9 cellular contexts compared by ENCODE assay signal in the genomic region with DNA sequence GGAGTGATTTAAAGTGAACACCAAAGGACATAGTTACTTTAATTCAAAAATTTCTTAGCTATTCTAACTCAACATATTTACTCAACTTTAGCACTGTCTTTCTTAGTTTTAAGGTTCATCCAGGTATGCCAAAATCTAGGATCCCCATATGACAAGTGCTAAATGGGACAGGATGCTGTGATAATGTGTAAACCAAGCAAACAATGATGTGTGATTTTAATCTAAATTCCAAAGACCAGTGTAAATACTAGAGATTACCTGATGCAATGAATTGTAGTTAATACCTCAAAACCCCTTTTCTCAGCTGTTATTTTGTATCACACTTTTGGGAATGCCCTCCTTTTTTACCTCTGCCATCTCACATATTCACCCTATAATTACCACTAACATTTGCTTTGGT.
"Had no signal": no experiment of that assay in that cellular context is flagged by ENCODE, and none has a peak within 500 bp of the region (broad histone marks: within the 10 kb centered on the region; RNA-seq: fewer than 3 reads in every experiment).

No MANE protein-coding gene starts in this region.

- H3K9me3 ChIP-seq: HAP-1 had no signal

- H3K4me1 ChIP-seq: HAP-1 had no signal

- H3K9me3 Mint-ChIP-seq: GM23338, H9, HFFc6 had no signal

- H3K36me3 ChIP-seq: HAP-1 had no signal

- ATAC-seq: GM23338, HCT116 had no signal

- H3K4me2 ChIP-seq: GM23338 had no signal

- H3K4me3 Mint-ChIP-seq: GM23338, H9, HFFc6 had no signal

- H3K27ac ChIP-seq: GM23248 had no signal

- H3K9ac ChIP-seq: GM23248 had no signal

- H3K4me3 ChIP-seq: GM23248, GM23338, HAP-1 had no signal

- H3K4me1 Mint-ChIP-seq: GM23338, H9 had no signal

- H3K27ac Mint-ChIP-seq: GM23338, H9, HFFc6 had no signal

- DNase-seq: GM23248, GOT3, H7, H9, HCEC 1CT, HFFc6 had no signal
